In genomic region chr2:73359915-73360697, GRCh38 we compare ENCODE assay signal across 9 cellular contexts. TPM values are rescaled to one million over a fixed set of nuclear protein-coding genes. Genes with fewer than 3 reads are reported as not detected.
DNase-seq lines count a peak whose midpoint lies in the region; ATAC-seq and TF ChIP-seq lines count a peak whose summit lies in the region.
"Had no signal": no experiment of that assay in that cellular context is flagged by ENCODE, and none has a peak within 500 bp of the region (broad histone marks: within the 10 kb centered on the region; RNA-seq: fewer than 3 reads in every experiment).

No MANE protein-coding gene starts in this region.

- CTCF ChIA-PET in AG04449 (lab: Yijun Ruan, JAX) = interaction anchor here (0.7 to 1.3 kb wide), 3 partner anchors 9 to 18 kb away, joined by 3 read pairs; no protein-coding TSS in a partner anchor

- no peaks in the 10 kb centered on the region for H3K27me3 ChIP-seq in GM06990 (replicated peaks; ENCODE audit: control insufficient read depth, insufficient read depth, low read length)

- no peaks in the 10 kb centered on the region for H3K36me3 ChIP-seq in GM06990 (ENCODE audit: control insufficient read depth, insufficient read depth, low read length)
- H3K36me3 ChIP-seq: neutrophil had no signal

- ATAC-seq in HG02981 (IDR thresholded peaks at IDR 0.05; ENCODE audit: unreplicated experiment) = no peak
- ATAC-seq in HG02885 (IDR thresholded peaks at IDR 0.05; ENCODE audit: poor library complexity, unreplicated experiment) = no peak

- POLR2A ChIA-PET in AG04449 (lab: Yijun Ruan, JAX) = no interaction called here

- DNase-seq in AG04449 (ENCODE audit: low read depth, low spot score) (no peak), GM06990 (ENCODE audit: extremely low read depth, insufficient read length) (no peak), RPMI7951 (ENCODE audit: low read depth) (peak; percentile 7), fibroblast of villous mesenchyme (ENCODE audit: low read depth) (peak; percentile 16), amniotic stem cell (lab: John Stamatoyannopoulos, UW) (no peak), anterior cingulate cortex (lab: John Stamatoyannopoulos, UW) (no peak)

- peak; percentile 16 for TF ChIP-seq CTCF in AG04449 (IDR thresholded peaks at IDR 0.05; ENCODE audit: insufficient read depth, low read length, missing control alignments)
- peak; percentile 37 for TF ChIP-seq CTCF in GM06990 (IDR thresholded peaks at IDR 0.05; ENCODE audit: insufficient read depth, low read length, poor library complexity, severe bottlenecking)
- TF ChIP-seq CTCF in fibroblast of villous mesenchyme (IDR thresholded peaks at IDR 0.05; ENCODE audit: insufficient read depth, low read depth, low read length) = peak; percentile 53

- H3K4me3 ChIP-seq in AG04449 (ENCODE audit: low read depth, low read length) = no peak overlapping the region
- H3K4me3 ChIP-seq in GM06990 (replicated peaks; ENCODE audit: low read depth, low read length) = no peak overlapping the region
- H3K4me3 ChIP-seq in fibroblast of villous mesenchyme (ENCODE audit: low read depth, low read length) = no peak overlapping the region

RNA-seq across cellular contexts. Expression of gene ALMS1, which starts 25.5 kb away (rescaled TPM):
- 14.2 and 16.7 TPM in 2 replicates for total RNA-seq in RPMI7951 (2014; rRNA removed; shearing (Covaris generic))
- total RNA-seq in fibroblast of villous mesenchyme = 18.6 and 20.3 TPM in 2 replicates

Comparison
In these comparisons a context has a peak if more than half of its experiments do, and no peak if none do; other contexts are left out.
1. DNase-seq: peak in RPMI7951 (single experiment) and fibroblast of villous mesenchyme (single experiment); none in AG04449 (single experiment), GM06990 (single experiment), amniotic stem cell (single experiment) and anterior cingulate cortex (0 of 58).
2. Peak in every context shown above with its lines, with median percentiles within 50 percentile points of each other: CTCF ChIP-seq.